In genomic region chr12:57130941-57131340, GRCh38 we compare ENCODE assay signal across 1 cellular context.
TF ChIP-seq lines count a peak whose summit lies in the region.

No MANE protein-coding gene starts in this region.

TF ChIP-seq in HepG2, 621 proteins besides CTCF, POLR2A, EP300 and RAD21 (continued from another document and continues in another):
- TF ChIP-seq KIAA2018 (CRISPR knock-in tag; IDR thresholded peaks at IDR 0.05; ENCODE audit: borderline replicate concordance) (no peak), SMARCC2 (IDR thresholded peaks at IDR 0.05) (no peak), ZNF703 (CRISPR knock-in tag; IDR thresholded peaks at IDR 0.05; ENCODE audit: borderline replicate concordance) (no peak), SP5 (CRISPR knock-in tag; IDR thresholded peaks at IDR 0.05; ENCODE audit: borderline replicate concordance, low read depth) (peak; percentile 58), SMAD9 (CRISPR knock-in tag; IDR thresholded peaks at IDR 0.05) (no peak), PHB2 (IDR thresholded peaks at IDR 0.05; ENCODE audit: partially characterized antibody) (no peak), SNRNP70 (IDR thresholded peaks at IDR 0.05; ENCODE audit: low read depth, low read length) (no peak), THRA (CRISPR knock-in tag; IDR thresholded peaks at IDR 0.05; ENCODE audit: borderline replicate concordance) (peak; percentile 76; the same call in 1 of the 2 replicates), RNF2 (conservative IDR thresholded peaks at IDR 0.05; ENCODE audit: low read depth) (no peak), MED8 (CRISPR knock-in tag; IDR thresholded peaks at IDR 0.05; ENCODE audit: insufficient replicate concordance) (no peak), CREM (IDR thresholded peaks at IDR 0.05) (no peak), CREM (CRISPR knock-in tag; IDR thresholded peaks at IDR 0.05) (no peak), RNF219 (CRISPR knock-in tag; IDR thresholded peaks at IDR 0.05) (no peak), NFKB2 (CRISPR knock-in tag; IDR thresholded peaks at IDR 0.05; ENCODE audit: borderline replicate concordance) (no peak), ZNF331 (CRISPR knock-in tag; IDR thresholded peaks at IDR 0.05) (peak; percentile 53; the same call in 1 of the 2 replicates), MXI1 (IDR thresholded peaks at IDR 0.05; ENCODE audit: borderline replicate concordance, low read depth, low read length) (no peak), ZNF619 (CRISPR knock-in tag; IDR thresholded peaks at IDR 0.05) (no peak), NFE2 (CRISPR knock-in tag; IDR thresholded peaks at IDR 0.05) (no peak), CERS6 (CRISPR knock-in tag; IDR thresholded peaks at IDR 0.05) (no peak), PAX8 (CRISPR knock-in tag; IDR thresholded peaks at IDR 0.05; ENCODE audit: borderline replicate concordance) (no peak), ZNF143 (CRISPR knock-in tag; IDR thresholded peaks at IDR 0.05) (no peak), PITX1 (CRISPR knock-in tag; IDR thresholded peaks at IDR 0.05) (0 out of 2 replicates have a peak, but pooled peaks have one; percentile 43), HOXA7 (CRISPR knock-in tag; IDR thresholded peaks at IDR 0.05) (no peak), CSRNP1 (CRISPR knock-in tag; IDR thresholded peaks at IDR 0.05) (no peak), NFATC3 (CRISPR knock-in tag; IDR thresholded peaks at IDR 0.05) (no peak), ZMAT3 (CRISPR knock-in tag; conservative IDR thresholded peaks at IDR 0.05) (no peak), REPIN1 (CRISPR knock-in tag; IDR thresholded peaks at IDR 0.05; ENCODE audit: borderline replicate concordance, low read depth) (peak; percentile 76; the same call in 1 of the 2 replicates), ZNF737 (CRISPR knock-in tag; IDR thresholded peaks at IDR 0.05; ENCODE audit: borderline replicate concordance) (no peak), TERF1 (CRISPR knock-in tag; IDR thresholded peaks at IDR 0.05) (no peak), ZNF292 (CRISPR knock-in tag; IDR thresholded peaks at IDR 0.05; ENCODE audit: borderline replicate concordance, low read depth) (no peak), SYNCRIP (IDR thresholded peaks at IDR 0.05; ENCODE audit: insufficient read depth, low read depth, low read length) (no peak), FOXP1 (IDR thresholded peaks at IDR 0.05) (no peak), FOXP1 (CRISPR knock-in tag; IDR thresholded peaks at IDR 0.05) (peak; percentile 70), ZFY (CRISPR knock-in tag; IDR thresholded peaks at IDR 0.05) (no peak), ZFP37 (CRISPR knock-in tag; IDR thresholded peaks at IDR 0.05; ENCODE audit: borderline replicate concordance) (no peak), ZNF510 (CRISPR knock-in tag; IDR thresholded peaks at IDR 0.05; ENCODE audit: low read depth) (no peak), BHLHE40 (IDR thresholded peaks at IDR 0.05; ENCODE audit: low read length) (peak; percentile 76), ZNF101 (CRISPR knock-in tag; IDR thresholded peaks at IDR 0.05; ENCODE audit: borderline replicate concordance, low read depth) (no peak), MED1 (CRISPR knock-in tag; IDR thresholded peaks at IDR 0.05) (peak; percentile 68; the same call in 1 of the 2 replicates), CEBPG (CRISPR knock-in tag; IDR thresholded peaks at IDR 0.05) (peak; percentile 76), MEF2D (CRISPR knock-in tag; IDR thresholded peaks at IDR 0.05) (no peak), TFDP2 (CRISPR knock-in tag; IDR thresholded peaks at IDR 0.05) (no peak), GATAD2A (CRISPR knock-in tag; IDR thresholded peaks at IDR 0.05) (peak; percentile 88), ZBTB37 (CRISPR knock-in tag; IDR thresholded peaks at IDR 0.05) (peak; percentile 77; the same call in 1 of the 2 replicates), CREBL2 (CRISPR knock-in tag; IDR thresholded peaks at IDR 0.05; ENCODE audit: borderline replicate concordance) (no peak)
